Comparison of ENCODE assay signal across 8 cellular contexts in the genomic region with DNA sequence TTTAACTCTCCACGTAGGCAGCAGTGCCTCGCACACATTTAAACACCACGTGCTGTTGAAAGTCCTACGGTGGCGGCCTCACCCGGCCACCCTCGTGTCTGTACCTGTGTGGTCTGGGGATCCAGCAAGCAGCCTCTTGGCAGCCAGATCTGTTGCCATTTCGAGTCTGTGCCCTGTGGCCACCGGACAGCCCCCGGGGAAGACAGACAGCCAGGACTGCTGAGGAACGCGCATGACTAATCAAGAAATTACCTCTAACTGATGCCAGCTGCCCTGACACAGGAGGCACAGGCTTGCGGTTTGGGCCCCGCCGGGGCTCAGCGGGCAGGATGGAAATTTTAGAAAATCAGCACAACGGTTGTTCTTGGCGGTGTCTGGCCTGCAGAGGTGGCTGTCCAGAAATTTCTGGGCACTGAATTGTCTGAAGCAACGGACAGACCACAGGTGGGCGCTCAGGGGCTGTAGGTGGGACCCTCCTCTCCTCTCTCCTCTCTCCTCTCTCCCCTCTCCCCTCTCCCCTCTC. TPM values are rescaled to one million over a fixed set of nuclear protein-coding genes. Genes with fewer than 3 reads are reported as not detected.
DNase-seq lines count a peak whose midpoint lies in the region; ATAC-seq and FAIRE-seq lines count a peak whose summit lies in the region.
"Had no signal": no experiment of that assay in that cellular context is flagged by ENCODE, and none has a peak within 500 bp of the region (broad histone marks: within the 10 kb centered on the region; RNA-seq: fewer than 3 reads in every experiment).

No MANE protein-coding gene starts in this region.

- peak; percentile 84 for DNase-seq in RCC 7860 (ENCODE audit: low spot score)
- peak; percentile 61 for DNase-seq in activated T-helper 1 cell treated with anti-CD3 and anti-CD28 coated beads, Interleukin-12 subunit alpha, Interleukin-12 subunit beta, Interleukin-2, Interleukin-4 antibody, amounts not matched to agents 30 ng/mL and 10 ng/mL and 1 ng/mL, durations not matched to agents 14 hours and 24 hours and 36 hours (ENCODE audit: low spot score)
- DNase-seq in kidney tubule cell (ENCODE audit: low spot score), result peak; percentile 81
- DNase-seq in OCI-M2 (lab: John Stamatoyannopoulos, UW; ENCODE audit: unreplicated experiment), result no peak

- peaks cover 88% of the 10 kb centered on the region for H3K4me1 Mint-ChIP-seq in activated T-helper 1 cell treated with anti-CD3 and anti-CD28 coated beads, Interleukin-12 subunit alpha, Interleukin-12 subunit beta, Interleukin-2, Interleukin-4 antibody, amounts not matched to agents 30 ng/mL and 10 ng/mL and 1 ng/mL, durations not matched to agents 14 hours and 24 hours and 36 hours (ENCODE audit: low read depth)
- H3K4me1 Mint-ChIP-seq in stimulated activated naive CD8-positive, alpha-beta T cell treated with anti-CD3 and anti-CD28 coated beads, Interleukin-15, Interleukin-2, amounts not matched to agents 100 ng/mL and 50 ng/mL, for 24 hours (ENCODE audit: low read depth), result peaks cover 93% of the 10 kb centered on the region

- ATAC-seq in GM18868 (IDR thresholded peaks at IDR 0.05; ENCODE audit: unreplicated experiment), result peak; percentile 65
- ATAC-seq in HG02970 (IDR thresholded peaks at IDR 0.05; ENCODE audit: low FRiP score, unreplicated experiment), result peak; percentile 50

- peaks cover 34% of the 10 kb centered on the region for H3K36me3 Mint-ChIP-seq in activated T-helper 1 cell treated with anti-CD3 and anti-CD28 coated beads, Interleukin-12 subunit alpha, Interleukin-12 subunit beta, Interleukin-2, Interleukin-4 antibody, amounts not matched to agents 30 ng/mL and 10 ng/mL and 1 ng/mL, durations not matched to agents 14 hours and 24 hours and 36 hours (ENCODE audit: low read depth)
- peaks cover 15% of the 10 kb centered on the region for H3K36me3 Mint-ChIP-seq in stimulated activated naive CD8-positive, alpha-beta T cell treated with anti-CD3 and anti-CD28 coated beads, Interleukin-15, Interleukin-2, amounts not matched to agents 100 ng/mL and 50 ng/mL, for 24 hours (ENCODE audit: low read depth)

- intact Hi-C loops in activated T-helper 1 cell treated with anti-CD3 and anti-CD28 coated beads, Interleukin-12 subunit alpha, Interleukin-12 subunit beta, Interleukin-2, Interleukin-4 antibody, amounts not matched to agents 30 ng/mL and 10 ng/mL and 1 ng/mL, durations not matched to agents 14 hours and 24 hours and 36 hours (cut with micrococcal nuclease), result no loop called here

- peak; percentile 88 for FAIRE-seq in RCC 7860 (lab: Jason Lieb, UNC)
- FAIRE-seq: endothelial cell of umbilical vein had no signal

- H3K9me3 Mint-ChIP-seq in activated T-helper 1 cell treated with anti-CD3 and anti-CD28 coated beads, Interleukin-12 subunit alpha, Interleukin-12 subunit beta, Interleukin-2, Interleukin-4 antibody, amounts not matched to agents 30 ng/mL and 10 ng/mL and 1 ng/mL, durations not matched to agents 14 hours and 24 hours and 36 hours, result peaks cover 10% of the 10 kb centered on the region
- no peaks in the 10 kb centered on the region for H3K9me3 Mint-ChIP-seq in stimulated activated naive CD8-positive, alpha-beta T cell treated with anti-CD3 and anti-CD28 coated beads, Interleukin-15, Interleukin-2, amounts not matched to agents 100 ng/mL and 50 ng/mL, for 24 hours

- H3K4me3 Mint-ChIP-seq in activated T-helper 1 cell treated with anti-CD3 and anti-CD28 coated beads, Interleukin-12 subunit alpha, Interleukin-12 subunit beta, Interleukin-2, Interleukin-4 antibody, amounts not matched to agents 30 ng/mL and 10 ng/mL and 1 ng/mL, durations not matched to agents 14 hours and 24 hours and 36 hours, result peak overlapping the region; percentile 73
- peak overlapping the region; percentile 67 for H3K4me3 Mint-ChIP-seq in stimulated activated naive CD8-positive, alpha-beta T cell treated with anti-CD3 and anti-CD28 coated beads, Interleukin-15, Interleukin-2, amounts not matched to agents 100 ng/mL and 50 ng/mL, for 24 hours

- no peaks in the 10 kb centered on the region for H3K27me3 Mint-ChIP-seq in activated T-helper 1 cell treated with anti-CD3 and anti-CD28 coated beads, Interleukin-12 subunit alpha, Interleukin-12 subunit beta, Interleukin-2, Interleukin-4 antibody, amounts not matched to agents 30 ng/mL and 10 ng/mL and 1 ng/mL, durations not matched to agents 14 hours and 24 hours and 36 hours (ENCODE audit: insufficient read depth)
- H3K27me3 Mint-ChIP-seq in stimulated activated naive CD8-positive, alpha-beta T cell treated with anti-CD3 and anti-CD28 coated beads, Interleukin-15, Interleukin-2, amounts not matched to agents 100 ng/mL and 50 ng/mL, for 24 hours, result no peaks in the 10 kb centered on the region

- H3K27ac Mint-ChIP-seq in activated T-helper 1 cell treated with anti-CD3 and anti-CD28 coated beads, Interleukin-12 subunit alpha, Interleukin-12 subunit beta, Interleukin-2, Interleukin-4 antibody, amounts not matched to agents 30 ng/mL and 10 ng/mL and 1 ng/mL, durations not matched to agents 14 hours and 24 hours and 36 hours, result peak overlapping the region; percentile 96
- peak overlapping the region; percentile 88 for H3K27ac Mint-ChIP-seq in stimulated activated naive CD8-positive, alpha-beta T cell treated with anti-CD3 and anti-CD28 coated beads, Interleukin-15, Interleukin-2, amounts not matched to agents 100 ng/mL and 50 ng/mL, for 24 hours

RNA-seq across cellular contexts. Expression of a gene that starts 15.6 kb away (rescaled TPM):
- 45.4 and 48.0 TPM in 2 replicates for total RNA-seq in activated T-helper 1 cell treated with anti-CD3 and anti-CD28 coated beads, Interleukin-12 subunit alpha, Interleukin-12 subunit beta, Interleukin-2, Interleukin-4 antibody, amounts not matched to agents 30 ng/mL and 10 ng/mL and 1 ng/mL, durations not matched to agents 14 hours and 24 hours and 36 hours
